In the genomic region with DNA sequence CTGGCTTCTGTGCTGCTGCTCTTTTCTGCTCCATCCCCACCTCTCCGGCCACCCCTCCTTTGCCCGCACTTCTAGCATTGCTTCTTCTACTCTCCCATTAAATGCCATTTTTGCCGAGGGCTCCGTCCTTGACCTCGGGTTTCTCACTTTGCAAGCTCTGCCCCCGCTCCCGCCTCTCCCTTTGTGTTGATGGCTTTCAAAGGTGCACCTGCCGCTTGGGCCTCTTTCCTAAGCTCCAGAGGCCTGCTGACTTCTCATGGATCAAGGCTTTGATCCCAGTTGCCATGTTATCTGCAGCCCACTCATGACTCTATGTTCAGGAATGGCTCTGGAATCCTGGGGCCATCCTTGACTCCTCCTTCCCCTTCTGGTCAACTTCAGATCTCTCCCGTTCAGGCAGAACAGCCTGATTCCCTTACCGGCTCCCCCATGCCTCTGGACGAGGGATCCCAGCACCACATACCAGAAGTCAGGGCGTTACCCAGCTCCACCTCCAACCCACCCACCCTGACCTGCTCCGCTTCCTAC, we compare ENCODE assay signal across 24 cellular contexts. TPM values are rescaled to one million over a fixed set of nuclear protein-coding genes. Genes with fewer than 3 reads are reported as not detected.
"Had no signal": no experiment of that assay in that cellular context is flagged by ENCODE, and none has a peak within 500 bp of the region (broad histone marks: within the 10 kb centered on the region; RNA-seq: fewer than 3 reads in every experiment).

No MANE protein-coding gene starts in this region.

- H3K27me3 Mint-ChIP-seq: activated B cell treated with CpG ODN at 0.5 μM for 24 hours; memory B cell; naive thymus-derived CD4-positive, alpha-beta T cell had no signal

- H3K27ac Mint-ChIP-seq: activated B cell treated with CpG ODN at 0.5 μM for 24 hours; activated naive CD4-positive, alpha-beta T cell treated with anti-CD3 and anti-CD28 coated beads, Interleukin-2, amount 10 ng/mL, durations not matched to agents 7 days and 5 days; memory B cell; stimulated activated effector memory CD8-positive, alpha-beta T cell treated with anti-CD3 and anti-CD28 coated beads, Interleukin-12 subunit alpha, Interleukin-12 subunit beta, amount 100 ng/mL, for 72 hours; T-helper 1 cell treated with Interleukin-12 subunit alpha and Interleukin-12 subunit beta and Interleukin-4 antibody, amounts not matched to agents 30 μg/mL and 1 μg/mL, for 36 hours had no signal

- H3K4me3 ChIP-seq: body of pancreas, prostate gland, right atrium auricular region, skin epidermis, stomach, upper lobe of left lung had no signal

- H3K9me3 ChIP-seq: body of pancreas, prostate gland, right atrium auricular region, stomach, upper lobe of left lung had no signal

- H3K27me3 ChIP-seq: body of pancreas, right atrium auricular region, stomach, upper lobe of left lung had no signal

- H3K4me3 Mint-ChIP-seq: activated B cell treated with CpG ODN at 0.5 μM for 24 hours; activated naive CD4-positive, alpha-beta T cell treated with anti-CD3 and anti-CD28 coated beads, Interleukin-2, amount 10 ng/mL, durations not matched to agents 7 days and 5 days; memory B cell; naive thymus-derived CD4-positive, alpha-beta T cell; neural crest cell; stimulated activated effector memory CD8-positive, alpha-beta T cell treated with anti-CD3 and anti-CD28 coated beads, Interleukin-12 subunit alpha, Interleukin-12 subunit beta, amount 100 ng/mL, for 72 hours; T-helper 1 cell treated with Interleukin-12 subunit alpha and Interleukin-12 subunit beta and Interleukin-4 antibody, amounts not matched to agents 30 μg/mL and 1 μg/mL, for 36 hours had no signal

- H3K27ac ChIP-seq: body of pancreas, prostate gland, right atrium auricular region, skin epidermis, upper lobe of left lung had no signal

- H3K36me3 ChIP-seq: prostate gland, right atrium auricular region, stomach, upper lobe of left lung had no signal

- DNase-seq: activated B cell treated with CpG ODN at 0.5 μM for 24 hours; activated CD4-positive, alpha-beta T cell treated with anti-CD3 and anti-CD28 coated beads for 4 hours; activated CD4-positive, alpha-beta T cell treated with anti-CD3 and anti-CD28 coated beads, Interleukin-2, amount 50 U/mL, for 48 hours; activated effector memory CD4-positive, alpha-beta T cell treated with anti-CD3 and anti-CD28 coated beads, Interleukin-2, amount 50 U/mL, for 16 hours; activated naive CD4-positive, alpha-beta T cell treated with anti-CD3 and anti-CD28 coated beads, Interleukin-2, amount 10 ng/mL, durations not matched to agents 7 days and 5 days; body of pancreas; central memory CD4-positive, alpha-beta T cell; dermis blood vessel endothelial cell; effector CD8-positive, alpha-beta T cell; left cardiac atrium; naive thymus-derived CD4-positive, alpha-beta T cell; stimulated activated CD4-positive, alpha-beta T cell treated with anti-CD3 and anti-CD28 coated beads, Interleukin-1b, Interleukin-23, amount 100 ng/mL, for 48 hours; stomach; T1000 had no signal

- ATAC-seq: body of pancreas; esophagus mucosa; left cardiac atrium; naive thymus-derived CD4-positive, alpha-beta T cell; stimulated activated effector memory CD8-positive, alpha-beta T cell treated with anti-CD3 and anti-CD28 coated beads, Interleukin-12 subunit alpha, Interleukin-12 subunit beta, amount 100 ng/mL, for 72 hours had no signal

- H3K36me3 Mint-ChIP-seq: activated naive CD4-positive, alpha-beta T cell treated with anti-CD3 and anti-CD28 coated beads, Interleukin-2, amount 10 ng/mL, durations not matched to agents 7 days and 5 days; memory B cell; naive thymus-derived CD4-positive, alpha-beta T cell; stimulated activated effector memory CD8-positive, alpha-beta T cell treated with anti-CD3 and anti-CD28 coated beads, Interleukin-12 subunit alpha, Interleukin-12 subunit beta, amount 100 ng/mL, for 72 hours had no signal

- H3K4me1 ChIP-seq: prostate gland had no signal

- H3K9me3 Mint-ChIP-seq: activated B cell treated with CpG ODN at 0.5 μM for 24 hours; activated naive CD4-positive, alpha-beta T cell treated with anti-CD3 and anti-CD28 coated beads, Interleukin-2, amount 10 ng/mL, durations not matched to agents 7 days and 5 days; memory B cell; naive thymus-derived CD4-positive, alpha-beta T cell; neural crest cell; stimulated activated effector memory CD8-positive, alpha-beta T cell treated with anti-CD3 and anti-CD28 coated beads, Interleukin-12 subunit alpha, Interleukin-12 subunit beta, amount 100 ng/mL, for 72 hours; T-helper 1 cell treated with Interleukin-12 subunit alpha and Interleukin-12 subunit beta and Interleukin-4 antibody, amounts not matched to agents 30 μg/mL and 1 μg/mL, for 36 hours had no signal

- H3K4me1 Mint-ChIP-seq: activated B cell treated with CpG ODN at 0.5 μM for 24 hours; stimulated activated effector memory CD8-positive, alpha-beta T cell treated with anti-CD3 and anti-CD28 coated beads, Interleukin-12 subunit alpha, Interleukin-12 subunit beta, amount 100 ng/mL, for 72 hours had no signal

RNA-seq across cellular contexts. Expression of a gene that starts 54.3 kb away (rescaled TPM):
- total RNA-seq: activated B cell treated with CpG ODN at 0.5 μM for 24 hours, osteocyte had no signal
